Comparison of ENCODE assay signal across 7 cellular contexts in genomic region chr16:14910833-14911629, GRCh38. TPM values are rescaled to one million over a fixed set of nuclear protein-coding genes. Genes with fewer than 3 reads are reported as not detected.
DNase-seq lines count a peak whose midpoint lies in the region; ATAC-seq, FAIRE-seq and TF ChIP-seq lines count a peak whose summit lies in the region.
"Not testable (repeated sequence)": the region's sequence is repeated elsewhere in the genome, so short reads cannot be mapped to it uniquely, and the experiment has no call there.

No MANE protein-coding gene starts in this region.

- not testable (repeated sequence) for H3K9ac ChIP-seq in HepG2 (ENCODE audit: insufficient read depth, low read depth, low read length)

- not testable (repeated sequence) for H3K27ac Mint-ChIP-seq in activated CD4-positive, alpha-beta T cell treated with anti-CD3 and anti-CD28 coated beads for 36 hours

- in situ Hi-C loops in HepG2 (cut with HindIII; ENCODE audit: extremely low pct_ligation_motif_present, low pct_unique_long_range_greater_than_20kb); gastrocnemius medialis (cut with MboI; ENCODE audit: low sequenced_read_pairs in 4 of 4): not testable (repeated sequence)

- H3K4me1 Mint-ChIP-seq in activated CD4-positive, alpha-beta T cell treated with anti-CD3 and anti-CD28 coated beads for 36 hours = not testable (repeated sequence)

- ATAC-seq in GM19397 (IDR thresholded peaks at IDR 0.05; ENCODE audit: unreplicated experiment) = peak; percentile 71
- ATAC-seq in HG02642 (IDR thresholded peaks at IDR 0.05; ENCODE audit: poor library complexity, unreplicated experiment) = peak; percentile 80
- ATAC-seq in HG03457 (IDR thresholded peaks at IDR 0.05; ENCODE audit: unreplicated experiment) = peak; percentile 83
- ATAC-seq in activated CD4-positive, alpha-beta T cell treated with anti-CD3 and anti-CD28 coated beads for 36 hours = peak; percentile 84
- ATAC-seq in HepG2 = peak; percentile 89
- peak; percentile 66 to 84 for ATAC-seq in gastrocnemius medialis

- H3K79me2 ChIP-seq in HepG2 (ENCODE audit: insufficient read depth, low read length) = not testable (repeated sequence)

- no CpG with 5 or more reads among the region's 85 CpGs for WGBS in HepG2 (ENCODE audit: low lambda C conversion rate)

- TF ChIP-seq RAD21 in HepG2 (CRISPR knock-in tag; IDR thresholded peaks at IDR 0.05) = not testable (repeated sequence)

- intact Hi-C loops in activated CD4-positive, alpha-beta T cell treated with anti-CD3 and anti-CD28 coated beads for 36 hours (cut with DNase I, micrococcal nuclease); HepG2 (cut with micrococcal nuclease; ENCODE audit: unreplicated experiment); gastrocnemius medialis (cut with DNase I; ENCODE audit: low total_unique reads): not testable (repeated sequence)

- TF ChIP-seq POLR2A in HepG2 (IDR thresholded peaks at IDR 0.05; ENCODE audit: insufficient read depth in 1 of 2, low read depth in 2 of 2, low read length in 2 of 2); gastrocnemius medialis (IDR thresholded peaks at IDR 0.05): not testable (repeated sequence)

- not testable (repeated sequence) for H3K27ac ChIP-seq in HepG2 (ENCODE audit: extremely low read length, insufficient read depth, low read length); gastrocnemius medialis

- not testable (repeated sequence) for H3K4me3 Mint-ChIP-seq in activated CD4-positive, alpha-beta T cell treated with anti-CD3 and anti-CD28 coated beads for 36 hours

- not testable (repeated sequence) for H4K20me1 ChIP-seq in HepG2 (ENCODE audit: insufficient read depth, low read length)

- not testable (repeated sequence) for H3K27me3 Mint-ChIP-seq in activated CD4-positive, alpha-beta T cell treated with anti-CD3 and anti-CD28 coated beads for 36 hours

- H3K27me3 ChIP-seq in HepG2 (ENCODE audit: control insufficient read depth in 1 of 2, insufficient read depth in 2 of 2, low read length in 2 of 2); gastrocnemius medialis: not testable (repeated sequence)

- POLR2A ChIA-PET in activated CD4-positive, alpha-beta T cell treated with anti-CD3 and anti-CD28 coated beads for 36 hours (lab: Charles Lee); HepG2 (lab: Yijun Ruan, JAX): not testable (repeated sequence)

- FAIRE-seq in endometrium (lab: Jason Lieb, UNC) = peak; percentile 81
- not testable (repeated sequence) for FAIRE-seq in HepG2 (lab: Jason Lieb, UNC)

- H3K9me3 ChIP-seq in HepG2 (ENCODE audit: low read length); gastrocnemius medialis: not testable (repeated sequence)

- H3K4me1 ChIP-seq in HepG2 (ENCODE audit: insufficient read depth, low read length); gastrocnemius medialis: not testable (repeated sequence)

- H3K4me2 ChIP-seq in HepG2 (ENCODE audit: low read depth, low read length) = not testable (repeated sequence)

- not testable (repeated sequence) for TF ChIP-seq EP300 in HepG2 (IDR thresholded peaks at IDR 0.05; ENCODE audit: low read depth in 2 of 2, low read length in 2 of 2); HepG2 (CRISPR knock-in tag; IDR thresholded peaks at IDR 0.05; ENCODE audit: borderline replicate concordance)

- CTCF ChIA-PET in activated CD4-positive, alpha-beta T cell treated with anti-CD3 and anti-CD28 coated beads for 36 hours (lab: Charles Lee); HepG2 (lab: Yijun Ruan, JAX; ENCODE audit: low intra/inter-chr PET ratio, low total read pairs): not testable (repeated sequence)

- BruUV-seq in HepG2 (replicated peaks; lab: Mats Ljungman, UMichigan) = not testable (repeated sequence)

- H3K36me3 Mint-ChIP-seq in activated CD4-positive, alpha-beta T cell treated with anti-CD3 and anti-CD28 coated beads for 36 hours (ENCODE audit: low read depth) = not testable (repeated sequence)

- not testable (repeated sequence) for TF ChIP-seq CTCF in HepG2 (CRISPR knock-in tag; IDR thresholded peaks at IDR 0.05); gastrocnemius medialis (IDR thresholded peaks at IDR 0.05 in 4 of 5, conservative IDR thresholded peaks at IDR 0.05 in 1 of 5)

- DNase-seq in activated CD4-positive, alpha-beta T cell treated with anti-CD3 and anti-CD28 coated beads for 36 hours; HepG2 (ENCODE audit: low spot score); gastrocnemius medialis: not testable (repeated sequence)

- not testable (repeated sequence) for H3K36me3 ChIP-seq in HepG2 (replicated peaks in 1 of 2; ENCODE audit: control insufficient read depth in 1 of 2, insufficient read depth in 2 of 2, low read length in 2 of 2); gastrocnemius medialis

- not testable (repeated sequence) for H3K4me3 ChIP-seq in HepG2 (replicated peaks in 1 of 3; ENCODE audit: insufficient read depth in 1 of 3, low read depth in 2 of 3, low read length in 3 of 3); gastrocnemius medialis

- H3K9me3 Mint-ChIP-seq in activated CD4-positive, alpha-beta T cell treated with anti-CD3 and anti-CD28 coated beads for 36 hours (ENCODE audit: low read depth) = not testable (repeated sequence)

- not testable (repeated sequence) for H2AFZ ChIP-seq in HepG2 (ENCODE audit: low read length)

RNA-seq across cellular contexts. Expression of gene NPIPA1, which starts 26.2 kb away (rescaled TPM):
- 10 to 100 TPM; 90.4 to 99.1 TPM for total RNA-seq in activated CD4-positive, alpha-beta T cell treated with anti-CD3 and anti-CD28 coated beads for 36 hours
- total RNA-seq in HepG2 (2016; rRNA removed; fragmentation: Illumina TruSeq; extraction: Trizol) (36.2 and 75.9 TPM in 2 replicates), gastrocnemius medialis (10 to 100 TPM; 19.6 to 53.1 (median 25.7) TPM)
- total RNA-seq in HepG2 (2016; cell fraction: cytosol; rRNA removed; fragmentation: Illumina TruSeq; extraction: Trizol; ENCODE audit: low read depth) = 34.0 and 35.5 TPM in 2 replicates
- total RNA-seq in HepG2 (2016; cell fraction: insoluble cytoplasmic fraction; rRNA removed; fragmentation: Illumina TruSeq; extraction: Trizol) = 30.0 and 79.6 TPM in 2 replicates
- 24.9 and 29.8 TPM in 2 replicates for total RNA-seq in HepG2 (2016; cell fraction: membrane; rRNA removed; fragmentation: Illumina TruSeq; extraction: Trizol)
- total RNA-seq in HepG2 (2016; cell fraction: nucleus; rRNA removed; fragmentation: Illumina TruSeq; extraction: Trizol) = 104 and 124 TPM in 2 replicates
- polyA plus RNA-seq in HepG2 (2011; rRNA removed) = 183 and 205 TPM in 2 replicates
- 51.3 and 61.8 TPM in 2 replicates for polyA plus RNA-seq in HepG2 (2011; cell fraction: cytosol; rRNA removed)
- 924 and 979 TPM in 2 replicates for polyA plus RNA-seq in HepG2 (2011; cell fraction: nucleus; rRNA removed)
- polyA plus RNA-seq in HepG2 (2012) = 192 and 342 TPM in 2 replicates
- polyA plus RNA-seq in HepG2 (2016; cell fraction: cytosol; fragmentation: Illumina TruSeq; extraction: Trizol; ENCODE audit: low read depth) = 11.9 and 14.0 TPM in 2 replicates
- 44.5 and 55.7 TPM in 2 replicates for polyA plus RNA-seq in HepG2 (2016; cell fraction: insoluble cytoplasmic fraction; fragmentation: Illumina TruSeq; extraction: Trizol; ENCODE audit: low read depth)
- 21.0 and 26.0 TPM in 2 replicates for polyA plus RNA-seq in HepG2 (2016; cell fraction: membrane; fragmentation: Illumina TruSeq; extraction: Trizol; ENCODE audit: low read depth)
- polyA plus RNA-seq in HepG2 (2016; cell fraction: nucleus; fragmentation: Illumina TruSeq; extraction: Trizol; ENCODE audit: insufficient read depth, low read depth) = 410 and 416 TPM in 2 replicates
- 19.4 and 69.4 TPM in 2 replicates for polyA minus RNA-seq in HepG2 (2011; rRNA and poly(A)+ RNA removed; ENCODE audit: low replicate concordance)
- polyA minus RNA-seq in HepG2 (2011; cell fraction: cytosol; rRNA and poly(A)+ RNA removed) = 20.8 and 23.0 TPM in 2 replicates
- polyA minus RNA-seq in HepG2 (2011; cell fraction: nucleus; rRNA and poly(A)+ RNA removed) = 224 and 250 TPM in 2 replicates
